ENCODE assay signal across 8 cellular contexts in the genomic region with DNA sequence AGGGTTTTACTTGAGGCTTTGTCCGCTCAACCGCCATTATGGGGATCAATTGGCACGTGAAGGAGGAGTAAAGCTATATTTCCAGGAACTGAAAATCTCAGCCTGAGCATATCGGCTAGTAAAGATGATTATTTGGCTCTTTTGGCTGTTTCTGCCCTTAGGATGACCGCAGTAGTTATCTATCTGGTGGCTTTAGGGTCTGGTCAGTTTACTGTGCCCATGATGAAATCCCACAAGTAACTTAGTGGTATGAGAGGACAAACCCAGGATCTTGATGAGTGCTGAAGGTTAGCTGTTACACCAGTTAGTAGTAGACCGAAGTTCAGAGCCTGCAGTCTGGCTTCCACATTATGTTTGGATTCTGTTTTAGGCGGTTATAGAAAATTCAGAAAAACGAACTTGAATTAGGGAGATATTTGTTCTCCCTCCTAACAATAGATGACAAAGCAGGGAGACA. TPM values are rescaled to one million over a fixed set of nuclear protein-coding genes. Genes with fewer than 3 reads are reported as not detected.
DNase-seq lines count a peak whose midpoint lies in the region; TF ChIP-seq lines count a peak whose summit lies in the region.

No MANE protein-coding gene starts in this region.

- peaks cover 37% of the 10 kb centered on the region for H3K4me1 ChIP-seq in OCI-LY7 (ENCODE audit: insufficient read depth, low read length, poor library complexity, severe bottlenecking)
- peaks cover 25% of the 10 kb centered on the region for H3K4me1 ChIP-seq in endocrine pancreas (ENCODE audit: control insufficient read depth, insufficient read depth, low read length)
- peaks cover 53 to 58% of the 10 kb centered on the region in 2 experiments for H3K4me1 ChIP-seq in neutrophil (ENCODE audit: control insufficient read depth in 1 of 2, insufficient read depth in 1 of 2, low read depth in 1 of 2, low read length in 1 of 2)

- H2AFZ ChIP-seq in OCI-LY7 (ENCODE audit: low read length), result no peak overlapping the region

- H3K9ac ChIP-seq in endocrine pancreas (ENCODE audit: control insufficient read depth, insufficient read depth, low read length), result peak overlapping the region; percentile 92

- POLR2A ChIA-PET in OCI-LY7 (lab: Charles Lee), result interaction anchor here (0.8 to 6.7 kb wide), 7 partner anchors 10 to 120 kb away, joined by 3 to 48 read pairs (median 8); a partner anchor contains a TSS

- TF ChIP-seq CTCF in GM06990 (IDR thresholded peaks at IDR 0.05; ENCODE audit: insufficient read depth, low read length, poor library complexity, severe bottlenecking), result no peak
- TF ChIP-seq CTCF in OCI-LY7 (conservative IDR thresholded peaks at IDR 0.05; ENCODE audit: low read length), result no peak
- TF ChIP-seq CTCF in neutrophil (IDR thresholded peaks at IDR 0.05), result no peak

- H3K27me3 ChIP-seq in GM06990 (replicated peaks; ENCODE audit: control insufficient read depth, insufficient read depth, low read length) (no peaks in the 10 kb centered on the region), endocrine pancreas (ENCODE audit: control insufficient read depth, insufficient read depth, low read length) (no peaks in the 10 kb centered on the region), neutrophil (no peaks in the 10 kb centered on the region)

- peaks cover 60% of the 10 kb centered on the region for H3K79me2 ChIP-seq in OCI-LY7 (ENCODE audit: insufficient read depth, low read depth, low read length)

- no peaks in the 10 kb centered on the region for H3K9me3 ChIP-seq in OCI-LY7 (ENCODE audit: low read length)
- no peaks in the 10 kb centered on the region for H3K9me3 ChIP-seq in endocrine pancreas (ENCODE audit: control insufficient read depth, low read length)
- no peaks in the 10 kb centered on the region for H3K9me3 ChIP-seq in neutrophil

- DNase-seq in GM06990 (ENCODE audit: extremely low read depth, insufficient read length) (no peak), OCI-LY7 (ENCODE audit: low spot score) (no peak), SIG-M5 treated with dmso at 0.1 percent for 504 hours (lab: John Stamatoyannopoulos, UW; ENCODE audit: unreplicated experiment) (no peak)
- no peak for DNase-seq in NK-92 treated with Interleukin-12 subunit alpha and Interleukin-12 subunit beta, amount 100 ng/mL, for 24 hours (lab: John Stamatoyannopoulos, UW)
- no peak for DNase-seq in stimulated activated CD4-positive, alpha-beta T cell treated with anti-CD3 and anti-CD28 coated beads, Interleukin-4, amount 100 ng/mL, for 24 hours
- DNase-seq in activated effector memory CD4-positive, alpha-beta T cell treated with anti-CD3 and anti-CD28 coated beads, Interleukin-2, amount 50 U/mL, for 16 hours, result no peak

- peak overlapping the region; percentile 86 for H3K4me2 ChIP-seq in OCI-LY7 (ENCODE audit: low read length)

- H3K36me3 ChIP-seq in GM06990 (ENCODE audit: control insufficient read depth, insufficient read depth, low read length) (peaks cover 14% of the 10 kb centered on the region), OCI-LY7 (ENCODE audit: insufficient read depth, low read length) (peaks cover 62% of the 10 kb centered on the region), endocrine pancreas (ENCODE audit: control insufficient read depth, insufficient read depth, low read length) (no peaks in the 10 kb centered on the region), neutrophil (peaks cover 38% of the 10 kb centered on the region)

- peaks cover 31% of the 10 kb centered on the region for H4K20me1 ChIP-seq in OCI-LY7 (ENCODE audit: insufficient read depth, low read length)

- peak overlapping the region; percentile 88 for H3K27ac ChIP-seq in OCI-LY7 (ENCODE audit: low read depth, low read length, poor library complexity, severe bottlenecking)
- H3K27ac ChIP-seq in neutrophil, result peak overlapping the region; percentile 94

- H3K9me2 ChIP-seq in OCI-LY7 (ENCODE audit: insufficient read depth, low read length), result no peaks in the 10 kb centered on the region

- CTCF ChIA-PET in OCI-LY7 (lab: Charles Lee; ENCODE audit: unreplicated experiment), result no interaction called here

- H3K4me3 ChIP-seq in GM06990 (replicated peaks; ENCODE audit: low read depth, low read length), result peak overlapping the region; percentile 83
- H3K4me3 ChIP-seq in OCI-LY7 (ENCODE audit: low read depth, low read length, poor library complexity, severe bottlenecking), result peak overlapping the region; percentile 100
- peak overlapping the region; percentile 97 for H3K4me3 ChIP-seq in endocrine pancreas (ENCODE audit: control insufficient read depth, insufficient read depth, low read length)
- H3K4me3 ChIP-seq in neutrophil (ENCODE audit: low read depth in 1 of 2, low read length in 1 of 2), result peak overlapping the region; percentile 81 to 98

- intact Hi-C loops in OCI-LY7 (cut with micrococcal nuclease; ENCODE audit: unreplicated experiment), result no loop called here

- no TSS peak for BruUV-seq in OCI-LY7 (replicated peaks; lab: Mats Ljungman, UMichigan)

RNA-seq across cellular contexts. Expression of a gene that starts 1.2 kb away (rescaled TPM):
- 336 and 350 TPM in 2 replicates for total RNA-seq in OCI-LY7 (2014; rRNA removed; shearing (Covaris generic))
- total RNA-seq in OCI-LY7 (2022), result 462 and 466 TPM in 2 replicates

RNA-seq across cellular contexts. Expression of a gene that starts 21.1 kb away (rescaled TPM):
- total RNA-seq in OCI-LY7 (2014; rRNA removed; shearing (Covaris generic)), result 16.5 and 33.3 TPM in 2 replicates
- total RNA-seq in OCI-LY7 (2022), result 32.5 and 32.8 TPM in 2 replicates

RNA-seq across cellular contexts. Expression of a gene that starts 37.2 kb away (rescaled TPM):
- 112 and 156 TPM in 2 replicates for total RNA-seq in OCI-LY7 (2014; rRNA removed; shearing (Covaris generic))
- 152 and 160 TPM in 2 replicates for total RNA-seq in OCI-LY7 (2022)

RNA-seq across cellular contexts. Expression of a gene that starts 44.1 kb away (rescaled TPM):
- 0.54 and 3.0 TPM in 2 replicates for total RNA-seq in OCI-LY7 (2014; rRNA removed; shearing (Covaris generic))
- total RNA-seq in OCI-LY7 (2022), result 3.8 and 3.9 TPM in 2 replicates

RNA-seq across cellular contexts. Expression of a gene that starts 55.4 kb away (rescaled TPM):
- total RNA-seq in OCI-LY7 (2014; rRNA removed; shearing (Covaris generic)), result 98.4 and 179 TPM in 2 replicates
- total RNA-seq in OCI-LY7 (2022), result 95.1 and 97.8 TPM in 2 replicates
